ENCODE assay signal across 13 cellular contexts in genomic region chr1:117321680-117322609, GRCh38.
"Had no signal": no experiment of that assay in that cellular context is flagged by ENCODE, and none has a peak within 500 bp of the region (broad histone marks: within the 10 kb centered on the region; RNA-seq: fewer than 3 reads in every experiment).

No MANE protein-coding gene starts in this region.

- H3K9me3 ChIP-seq: right lobe of liver had no signal

- H3K36me3 ChIP-seq: right lobe of liver had no signal

- H3K27me3 ChIP-seq: right lobe of liver had no signal

- ATAC-seq: activated T-helper 17 cell treated with anti-CD3 and anti-CD28 coated beads, Interleukin-2, amount 50 U/mL, for 72 hours; right lobe of liver had no signal

- H3K27ac ChIP-seq: coronary artery, epithelial cell of prostate, right lobe of liver had no signal

- H3K4me3 ChIP-seq: coronary artery, right lobe of liver had no signal

- H3K4me1 ChIP-seq: right lobe of liver had no signal

- DNase-seq: activated B cell treated with CpG ODN at 0.5 μM for 24 hours; activated CD4-positive, alpha-beta T cell treated with anti-CD3 and anti-CD28 coated beads, Interleukin-2, amount 10 ng/mL, durations not matched to agents 7 days and 5 days; activated naive CD4-positive, alpha-beta T cell treated with anti-CD3 and anti-CD28 coated beads for 36 hours; activated T-cell treated with anti-CD3 and anti-CD28 coated beads for 4 hours; central memory CD4-positive, alpha-beta T cell; effector CD8-positive, alpha-beta T cell; posterior cingulate gyrus; right lobe of liver; stimulated activated CD4-positive, alpha-beta T cell treated with anti-CD3 and anti-CD28 coated beads, Interleukin-2, amount 100 ng/mL, for 48 hours; stimulated activated naive CD4-positive, alpha-beta T cell treated with Interleukin-2 at 50 U/mL for 16 hours had no signal
